7 cellular contexts compared by ENCODE assay signal in the genomic region with DNA sequence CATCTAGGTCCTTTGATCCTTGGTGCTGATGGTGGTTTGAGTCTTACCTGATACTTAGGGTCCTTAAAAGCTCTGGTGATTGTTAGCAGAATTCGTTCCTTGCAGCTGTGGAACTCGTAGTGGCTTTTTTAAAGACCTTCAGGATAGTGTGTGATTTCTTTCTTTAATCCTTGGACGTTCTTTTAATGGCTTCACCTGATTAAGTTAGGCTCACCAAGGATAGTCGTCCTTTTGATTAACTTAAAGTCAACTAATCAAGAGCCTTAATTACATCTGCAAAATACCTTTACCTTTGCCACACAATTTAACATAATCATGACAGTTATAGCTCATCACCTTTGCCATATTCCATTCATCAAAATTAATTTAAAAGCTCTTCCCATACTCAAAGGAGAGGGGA.
"Had no signal": no experiment of that assay in that cellular context is flagged by ENCODE, and none has a peak within 500 bp of the region (broad histone marks: within the 10 kb centered on the region; RNA-seq: fewer than 3 reads in every experiment).

No MANE protein-coding gene starts in this region.

- FAIRE-seq: HepG2, HTR-8/SVneo had no signal

- H3K4me2 ChIP-seq: KMS-11 had no signal

- H3K27ac ChIP-seq: HL-60, KMS-11 had no signal

- DNase-seq: IMR-90, KBM-7, KG1 had no signal

- H3K9ac ChIP-seq: KMS-11 had no signal

- ATAC-seq: HepG2 had no signal
